In genomic region chr14:33660248-33660647, GRCh38 we compare ENCODE assay signal across 3 cellular contexts.
TF ChIP-seq lines count a peak whose summit lies in the region.

No MANE protein-coding gene starts in this region.

TF ChIP-seq in IMR-90, 13 proteins besides CTCF, POLR2A, EP300 and RAD21:
- TF ChIP-seq ELK1 (IDR thresholded peaks at IDR 0.05; ENCODE audit: borderline replicate concordance, low read depth, low read length) (no peak), NFE2L2 (IDR thresholded peaks at IDR 0.05; ENCODE audit: low read depth, low read length) (0 out of 2 replicates have a peak, but pooled peaks have one; percentile 37)

TF ChIP-seq in K562, 482 proteins besides CTCF, POLR2A, EP300 and RAD21 (continued from another document):
- no peak for TF ChIP-seq AFF1 (IDR thresholded peaks at IDR 0.05; ENCODE audit: low read depth in 1 of 2, partially characterized antibody in 2 of 2)

TF ChIP-seq in neural cell, 6 proteins besides CTCF, POLR2A, EP300 and RAD21 (continued from another document):
- TF ChIP-seq REST (IDR thresholded peaks at IDR 0.05; ENCODE audit: borderline replicate concordance) = no peak
